Comparison of ENCODE assay signal across 8 cellular contexts in the genomic region with DNA sequence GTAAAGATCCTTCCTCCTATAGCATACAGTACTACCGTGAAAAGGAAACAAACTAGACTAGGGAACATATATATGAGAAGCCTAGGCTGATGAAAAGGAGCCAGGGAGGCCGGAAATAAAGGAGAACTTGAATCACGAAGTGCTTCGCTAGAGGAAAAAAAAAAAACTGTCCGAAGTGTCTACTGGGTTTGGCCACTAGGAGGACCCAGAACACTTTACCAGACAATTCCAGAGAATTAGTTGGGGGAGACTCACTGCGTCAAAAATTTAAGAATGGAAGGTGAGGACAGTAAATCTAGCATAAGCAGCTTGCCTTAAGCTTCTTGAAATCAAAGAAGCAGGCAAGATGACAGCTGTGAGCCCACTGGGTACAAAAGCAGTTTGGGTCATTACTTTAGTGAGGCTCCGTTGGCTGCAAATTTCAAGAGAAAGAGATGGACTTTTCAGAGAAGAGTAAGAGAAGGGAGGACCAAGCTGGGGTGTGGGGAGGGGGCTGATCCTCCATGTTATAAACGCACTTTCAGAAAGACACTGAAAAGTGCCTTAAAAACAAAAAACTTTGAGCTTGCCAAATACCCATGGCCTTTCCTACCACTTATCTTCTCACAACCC. TPM values are rescaled to one million over a fixed set of nuclear protein-coding genes. Genes with fewer than 3 reads are reported as not detected.
DNase-seq lines count a peak whose midpoint lies in the region; ATAC-seq and TF ChIP-seq lines count a peak whose summit lies in the region.

No MANE protein-coding gene starts in this region.

- H2BK120ac ChIP-seq in neuronal stem cell (ENCODE audit: low read depth, low read length) = no peak overlapping the region

- H2AK5ac ChIP-seq in neuronal stem cell (ENCODE audit: low read depth, low read length) = no peak overlapping the region

- no peak overlapping the region for H3K4me2 ChIP-seq in neuronal stem cell (ENCODE audit: insufficient read depth, low read length, poor library complexity, severe bottlenecking)

- H3K4me1 ChIP-seq in neuronal stem cell (ENCODE audit: control insufficient read depth in 2 of 2, insufficient read depth in 1 of 2, low read depth in 1 of 2, low read length in 2 of 2) = peaks cover 0 to 5% of the 10 kb centered on the region in 2 donors

- H2BK15ac ChIP-seq in neuronal stem cell (ENCODE audit: low read length) = no peak overlapping the region

- no peak overlapping the region for H2BK5ac ChIP-seq in neuronal stem cell (ENCODE audit: low read length)

- no peak overlapping the region for H3K9ac ChIP-seq in neuronal stem cell (ENCODE audit: low read depth, low read length, poor library complexity)

- H3K79me1 ChIP-seq in neuronal stem cell (ENCODE audit: low read depth, low read length) = no peaks in the 10 kb centered on the region

- TF ChIP-seq CTCF in fibroblast of mammary gland (conservative IDR thresholded peaks at IDR 0.05; ENCODE audit: control insufficient read depth, insufficient read depth, low read depth, low read length) = peak; percentile 95

- no peak overlapping the region for H3K18ac ChIP-seq in neuronal stem cell (ENCODE audit: low read length)

- no peaks in the 10 kb centered on the region for H3K9me3 ChIP-seq in neuronal stem cell (replicated peaks in 1 of 2; ENCODE audit: control insufficient read depth in 2 of 2, insufficient read depth in 1 of 2, low read depth in 1 of 2, low read length in 2 of 2)

- ATAC-seq in HG03196 (IDR thresholded peaks at IDR 0.05; ENCODE audit: unreplicated experiment) = no peak

- H2BK12ac ChIP-seq in neuronal stem cell (ENCODE audit: low read length) = no peak overlapping the region

- H3K27ac ChIP-seq in neuronal stem cell (replicated peaks; ENCODE audit: low read length) = no peak overlapping the region

- no peaks in the 10 kb centered on the region for H3K36me3 ChIP-seq in neuronal stem cell (replicated peaks in 1 of 2; ENCODE audit: control insufficient read depth in 2 of 2, insufficient read depth in 2 of 2, low read length in 2 of 2)

- no peak overlapping the region for H4K91ac ChIP-seq in neuronal stem cell (ENCODE audit: low read depth, low read length, poor library complexity)

- peak; percentile 5 for DNase-seq in NCI-H2107 treated with DMSO at 0.1 percent for 48 hours (lab: John Stamatoyannopoulos, UW; ENCODE audit: unreplicated experiment)
- DNase-seq in NCI-H2107 (lab: John Stamatoyannopoulos, UW) = no peak
- DNase-seq in HuH-7 (ENCODE audit: low spot score) = peak; percentile 56
- DNase-seq in SW480 (ENCODE audit: low spot score) = peak; percentile 61
- peak; percentile 77 for DNase-seq in fibroblast of mammary gland (ENCODE audit: low read depth)
- peak; percentile 23 for DNase-seq in neuronal stem cell (ENCODE audit: low spot score)
- no peak for DNase-seq in GDM1 (lab: John Stamatoyannopoulos, UW)

- H4K8ac ChIP-seq in neuronal stem cell (ENCODE audit: low read depth, low read length) = no peak overlapping the region

- H3K14ac ChIP-seq in neuronal stem cell (ENCODE audit: low read length) = no peak overlapping the region

- H3K23ac ChIP-seq in neuronal stem cell (ENCODE audit: low read depth, low read length, poor library complexity) = no peak overlapping the region

- no peak overlapping the region for H3K4ac ChIP-seq in neuronal stem cell (ENCODE audit: low read length)

- no CpG with 5 or more reads among the region's 8 CpGs for WGBS in neuronal stem cell (ENCODE audit: extremely low coverage in 2 of 2, insufficient read length in 2 of 2, insufficient replicate concordance in 1 of 2), 2 donors

- no peaks in the 10 kb centered on the region for H3K27me3 ChIP-seq in neuronal stem cell (ENCODE audit: control insufficient read depth in 3 of 3, insufficient read depth in 3 of 3, low read depth in 1 of 3, low read length in 3 of 3)

- no peak overlapping the region for H2AFZ ChIP-seq in neuronal stem cell (ENCODE audit: low read length)

- no peak overlapping the region for H3K4me3 ChIP-seq in fibroblast of mammary gland (ENCODE audit: control insufficient read depth, low read depth, low read length)
- H3K4me3 ChIP-seq in neuronal stem cell (ENCODE audit: low read length in 2 of 2) = no peak overlapping the region

RNA-seq across cellular contexts. Expression of a gene that starts 47.4 kb away (rescaled TPM):
- polyA plus RNA-seq in neuronal stem cell (2013, experiment 1 of 2) = 2.9 TPM
- 2.7 TPM for polyA plus RNA-seq in neuronal stem cell (2013, experiment 2 of 2)

Comparison
In these comparisons a context has a peak if more than half of its experiments do, and no peak if none do; other contexts are left out.
1. DNase-seq: peak in NCI-H2107 treated with DMSO at 0.1 percent for 48 hours (single experiment), HuH-7 (single experiment), SW480 (single experiment), fibroblast of mammary gland (single experiment) and neuronal stem cell (single experiment); none in NCI-H2107 (single experiment) and GDM1 (single experiment).